In genomic region chr3:99902091-99902490, GRCh38 we compare ENCODE assay signal across 1 cellular context.
TF ChIP-seq lines count a peak whose summit lies in the region.

No MANE protein-coding gene starts in this region.

TF ChIP-seq in IMR-90, 13 proteins besides CTCF, POLR2A, EP300 and RAD21:
- TF ChIP-seq MAFK (IDR thresholded peaks at IDR 0.05; ENCODE audit: low read depth, low read length) (no peak), NFE2L2 (IDR thresholded peaks at IDR 0.05; ENCODE audit: low read depth, low read length) (no peak), SMC3 (IDR thresholded peaks at IDR 0.05; ENCODE audit: low read depth, low read length) (no peak), RFX5 (IDR thresholded peaks at IDR 0.05; ENCODE audit: low read depth, low read length) (no peak), USF2 (IDR thresholded peaks at IDR 0.05; ENCODE audit: low read depth, low read length) (no peak), FOS (IDR thresholded peaks at IDR 0.05; ENCODE audit: low read depth, low read length) (no peak), RCOR1 (IDR thresholded peaks at IDR 0.05; ENCODE audit: insufficient replicate concordance, low read length) (no peak), CEBPB (IDR thresholded peaks at IDR 0.05; ENCODE audit: low read depth, low read length) (no peak), CHD1 (IDR thresholded peaks at IDR 0.05; ENCODE audit: low read depth, low read length) (no peak), MAZ (IDR thresholded peaks at IDR 0.05; ENCODE audit: borderline replicate concordance, low read depth, low read length) (no peak), ELK1 (IDR thresholded peaks at IDR 0.05; ENCODE audit: borderline replicate concordance, low read depth, low read length) (no peak), MXI1 (IDR thresholded peaks at IDR 0.05; ENCODE audit: borderline replicate concordance, low read depth, low read length) (no peak), BHLHE40 (IDR thresholded peaks at IDR 0.05; ENCODE audit: low read depth, low read length) (no peak)
